1 cellular context compared by ENCODE assay signal in genomic region chr5:127321465-127321864, GRCh38.
TF ChIP-seq lines count a peak whose summit lies in the region.

No MANE protein-coding gene starts in this region.

TF ChIP-seq in H1, 55 proteins besides CTCF, POLR2A, EP300 and RAD21:
- TF ChIP-seq HDAC2 (IDR thresholded peaks at IDR 0.05; ENCODE audit: borderline replicate concordance in 1 of 2, low read depth in 2 of 2, low read length in 2 of 2), result no peak
- no peak for TF ChIP-seq BACH1 (IDR thresholded peaks at IDR 0.05; ENCODE audit: low read length)
- no peak for TF ChIP-seq CEBPB (IDR thresholded peaks at IDR 0.05; ENCODE audit: low read depth, low read length)
- no peak for TF ChIP-seq E2F6 (IDR thresholded peaks at IDR 0.05)
- TF ChIP-seq CHD2 (IDR thresholded peaks at IDR 0.05; ENCODE audit: low read length), result no peak
- no peak for TF ChIP-seq TAF1 (IDR thresholded peaks at IDR 0.05; ENCODE audit: low read depth, low read length)
- TF ChIP-seq JUND (IDR thresholded peaks at IDR 0.05; ENCODE audit: low read length), result no peak
- no peak for TF ChIP-seq SIRT6 (IDR thresholded peaks at IDR 0.05; ENCODE audit: low read length)
- no peak for TF ChIP-seq TBP (IDR thresholded peaks at IDR 0.05; ENCODE audit: low read depth, low read length)
- no peak for TF ChIP-seq POU5F1 (IDR thresholded peaks at IDR 0.05; ENCODE audit: low read depth, low read length)
- no peak for TF ChIP-seq MAX (IDR thresholded peaks at IDR 0.05)
- no peak for TF ChIP-seq NRF1 (IDR thresholded peaks at IDR 0.05; ENCODE audit: low read depth, low read length)
- no peak for TF ChIP-seq EGR1 (IDR thresholded peaks at IDR 0.05; ENCODE audit: borderline replicate concordance, low read depth, low read length)
- TF ChIP-seq CBX8 (IDR thresholded peaks at IDR 0.05; ENCODE audit: borderline replicate concordance, low read depth, low read length), result no peak
- no peak for TF ChIP-seq RBBP5 (IDR thresholded peaks at IDR 0.05; ENCODE audit: borderline replicate concordance, low read depth, low read length)
- no peak for TF ChIP-seq SRF (IDR thresholded peaks at IDR 0.05; ENCODE audit: low read depth, low read length)
